28 cellular contexts compared by ENCODE assay signal in the genomic region with DNA sequence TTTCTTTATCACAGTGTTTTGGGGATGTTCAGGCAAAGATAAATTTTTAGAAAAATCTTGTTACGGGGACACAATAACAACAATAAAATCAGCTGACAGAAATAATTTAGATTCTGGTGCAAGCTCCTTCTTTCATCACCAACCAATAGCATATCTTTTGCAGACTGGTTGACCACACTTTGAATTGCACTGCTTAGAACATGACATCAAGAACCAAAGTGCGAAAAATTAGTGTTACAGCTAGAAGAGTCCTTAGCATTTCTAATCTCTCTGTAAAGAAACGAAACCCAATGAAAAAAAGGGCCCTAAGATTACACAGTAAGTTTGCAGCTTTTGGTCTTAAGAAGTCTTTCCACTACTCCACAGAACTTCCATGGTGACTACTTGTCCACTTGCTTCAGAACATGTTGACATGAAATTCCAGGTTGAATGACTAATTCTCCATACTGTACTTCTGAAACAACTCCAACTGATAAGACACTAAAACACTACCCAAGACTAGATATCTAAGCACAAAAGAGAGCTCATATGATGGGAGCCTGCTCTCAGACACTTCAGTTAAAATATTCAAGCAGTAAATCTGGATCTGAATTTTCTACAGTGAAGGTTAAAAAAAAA. TPM values are rescaled to one million over a fixed set of nuclear protein-coding genes. Genes with fewer than 3 reads are reported as not detected.
DNase-seq lines count a peak whose midpoint lies in the region; ATAC-seq and TF ChIP-seq lines count a peak whose summit lies in the region.
"Had no signal": no experiment of that assay in that cellular context is flagged by ENCODE, and none has a peak within 500 bp of the region (broad histone marks: within the 10 kb centered on the region; RNA-seq: fewer than 3 reads in every experiment).

No MANE protein-coding gene starts in this region.

- H4K8ac ChIP-seq in mesenchymal stem cell (ENCODE audit: low read length), result no peak overlapping the region

- no peak for ATAC-seq in activated CD8-positive, alpha-beta memory T cell treated with anti-CD3 and anti-CD28 coated beads, Interleukin-2, amount 10 ng/mL, durations not matched to agents 7 days and 5 days
- ATAC-seq: mucosa of descending colon; right lobe of liver; stimulated activated memory B cell treated with anti-CD40 and anti-IgM and Interleukin-4, amounts not matched to agents 10 μg/mL and 1 μg/mL and 100 μg/mL, for 72 hours had no signal

- DNase-seq in activated CD8-positive, alpha-beta memory T cell treated with anti-CD3 and anti-CD28 coated beads, Interleukin-2, amount 10 ng/mL, durations not matched to agents 7 days and 5 days, result no peak
- DNase-seq in activated CD8-positive, alpha-beta memory T cell treated with anti-CD3 and anti-CD28 coated beads, Interleukin-2, amount 50 U/mL, for 48 hours, result no peak
- DNase-seq in EH (ENCODE audit: low read depth), result peak; percentile 11
- peak; percentile 31 for DNase-seq in brain microvascular endothelial cell
- peak; percentile 15 for DNase-seq in mesenchymal stem cell
- no peak for DNase-seq in putamen (ENCODE audit: low spot score)
- no peak for DNase-seq in effector CD4-positive, alpha-beta T cell
- no peak for DNase-seq in retina
- DNase-seq: activated CD4-positive, CD25-positive, alpha-beta regulatory T cell treated with anti-CD3 and anti-CD28 coated beads, Interleukin-2, amount 50 U/mL, for 72 hours; DMS53; foreskin fibroblast; head of caudate nucleus; mucosa of descending colon; NCI-H1092; NCI-H187; NCI-H526 treated with DMSO at 0.1 percent for 48 hours; Peyer's patch; right lobe of liver; SIG-M5; stimulated activated CD4-positive, alpha-beta T cell treated with anti-CD3 and anti-CD28 coated beads, Interleukin-4, amount 100 ng/mL, for 24 hours; substantia nigra had no signal

- CTCF ChIA-PET in activated CD8-positive, alpha-beta memory T cell treated with anti-CD3 and anti-CD28 coated beads, Interleukin-2, amount 10 ng/mL, durations not matched to agents 7 days and 5 days (lab: Charles Lee), result interaction anchor here (0.7 to 3.6 kb wide), 4 partner anchors 11 to 1020 kb away, joined by 3 to 18 read pairs (median 3); no protein-coding TSS in a partner anchor

- no peak overlapping the region for H2AFZ ChIP-seq in mesenchymal stem cell (ENCODE audit: low read depth, low read length)
- H2AFZ ChIP-seq: parathyroid adenoma had no signal

- H3K23ac ChIP-seq in mesenchymal stem cell (ENCODE audit: low read length in 2 of 2), result no peak overlapping the region

- H3K27ac ChIP-seq in brain microvascular endothelial cell, result peak overlapping the region; percentile 18
- H3K27ac ChIP-seq in mesenchymal stem cell (ENCODE audit: low read length, poor library complexity, severe bottlenecking), result no peak overlapping the region
- H3K27ac ChIP-seq: parathyroid adenoma, Peyer's patch, right lobe of liver had no signal

- 99% methylated on average over 3 of the region's 3 CpGs for WGBS in mesenchymal stem cell

- H3K4me2 ChIP-seq in mesenchymal stem cell (ENCODE audit: low read length, poor library complexity, severe bottlenecking), result no peak overlapping the region

- H3K18ac ChIP-seq in mesenchymal stem cell (ENCODE audit: low read depth in 1 of 2, low read length in 2 of 2), result no peak overlapping the region

- no peak overlapping the region for H3K14ac ChIP-seq in mesenchymal stem cell (ENCODE audit: low read length in 2 of 2)

- no peak overlapping the region for H2BK12ac ChIP-seq in mesenchymal stem cell (ENCODE audit: low read length in 2 of 2)

- no peaks in the 10 kb centered on the region for H3K9me3 Mint-ChIP-seq in activated CD8-positive, alpha-beta memory T cell treated with anti-CD3 and anti-CD28 coated beads, Interleukin-2, amount 10 ng/mL, durations not matched to agents 7 days and 5 days (ENCODE audit: low read depth)
- H3K9me3 Mint-ChIP-seq: stimulated activated memory B cell treated with anti-CD40 and anti-IgM and Interleukin-4, amounts not matched to agents 10 μg/mL and 1 μg/mL and 100 μg/mL, for 72 hours; type B pancreatic cell had no signal

- H2BK120ac ChIP-seq in mesenchymal stem cell (ENCODE audit: low read depth, low read length), result no peak overlapping the region

- H3K9me3 ChIP-seq in mesenchymal stem cell (ENCODE audit: control insufficient read depth, low read length), result no peaks in the 10 kb centered on the region
- H3K9me3 ChIP-seq: HAP-1, mucosa of descending colon, Peyer's patch, right lobe of liver had no signal

- H3K27ac Mint-ChIP-seq in activated CD8-positive, alpha-beta memory T cell treated with anti-CD3 and anti-CD28 coated beads, Interleukin-2, amount 10 ng/mL, durations not matched to agents 7 days and 5 days, result peak overlapping the region; percentile 44
- H3K27ac Mint-ChIP-seq: stimulated activated memory B cell treated with anti-CD40 and anti-IgM and Interleukin-4, amounts not matched to agents 10 μg/mL and 1 μg/mL and 100 μg/mL, for 72 hours; type B pancreatic cell had no signal

- peaks cover 8% of the 10 kb centered on the region for H3K79me1 ChIP-seq in mesenchymal stem cell (replicated peaks; ENCODE audit: low read length, poor library complexity, severe bottlenecking)

- H2AK5ac ChIP-seq in mesenchymal stem cell (ENCODE audit: low read length, severe bottlenecking), result no peak overlapping the region

- H2BK15ac ChIP-seq in mesenchymal stem cell (ENCODE audit: low read depth, poor library complexity, severe bottlenecking), result no peak overlapping the region

- peaks cover 31% of the 10 kb centered on the region for H3K4me1 Mint-ChIP-seq in activated CD8-positive, alpha-beta memory T cell treated with anti-CD3 and anti-CD28 coated beads, Interleukin-2, amount 10 ng/mL, durations not matched to agents 7 days and 5 days
- H3K4me1 Mint-ChIP-seq: stimulated activated memory B cell treated with anti-CD40 and anti-IgM and Interleukin-4, amounts not matched to agents 10 μg/mL and 1 μg/mL and 100 μg/mL, for 72 hours had no signal

- no peak overlapping the region for H2BK5ac ChIP-seq in mesenchymal stem cell (ENCODE audit: low read depth, low read length, poor library complexity, severe bottlenecking)

- no peaks in the 10 kb centered on the region for H3K27me3 ChIP-seq in brain microvascular endothelial cell (replicated peaks)
- no peaks in the 10 kb centered on the region for H3K27me3 ChIP-seq in mesenchymal stem cell (ENCODE audit: control insufficient read depth in 1 of 2, insufficient read depth in 1 of 2, low read length in 2 of 2)
- H3K27me3 ChIP-seq: Peyer's patch, right lobe of liver had no signal

- H3K4me3 Mint-ChIP-seq in activated CD8-positive, alpha-beta memory T cell treated with anti-CD3 and anti-CD28 coated beads, Interleukin-2, amount 10 ng/mL, durations not matched to agents 7 days and 5 days, result no peak overlapping the region
- H3K4me3 Mint-ChIP-seq: stimulated activated memory B cell treated with anti-CD40 and anti-IgM and Interleukin-4, amounts not matched to agents 10 μg/mL and 1 μg/mL and 100 μg/mL, for 72 hours; type B pancreatic cell had no signal

- H3K4me3 ChIP-seq in brain microvascular endothelial cell (ENCODE audit: low read depth, low read length) (no peak overlapping the region), mesenchymal stem cell (ENCODE audit: insufficient read depth in 1 of 2, low read depth in 1 of 2, low read length in 2 of 2) (no peak overlapping the region)
- H3K4me3 ChIP-seq: HAP-1, lung, mucosa of descending colon, Peyer's patch, right lobe of liver had no signal

- no peak overlapping the region for H4K91ac ChIP-seq in mesenchymal stem cell (ENCODE audit: low read length)

- no peaks in the 10 kb centered on the region for H3K27me3 Mint-ChIP-seq in activated CD8-positive, alpha-beta memory T cell treated with anti-CD3 and anti-CD28 coated beads, Interleukin-2, amount 10 ng/mL, durations not matched to agents 7 days and 5 days
- H3K27me3 Mint-ChIP-seq: activated naive CD8-positive, alpha-beta T cell; stimulated activated memory B cell treated with anti-CD40 and anti-IgM and Interleukin-4, amounts not matched to agents 10 μg/mL and 1 μg/mL and 100 μg/mL, for 72 hours; type B pancreatic cell had no signal

- in situ Hi-C loops in brain microvascular endothelial cell (cut with HindIII; ENCODE audit: low pct_ligation_motif_present, low sequenced_read_pairs), result no loop called here

- H3K4me1 ChIP-seq in mesenchymal stem cell (ENCODE audit: control insufficient read depth, insufficient read depth, low read depth, low read length), result no peaks in the 10 kb centered on the region
- H3K4me1 ChIP-seq: HAP-1, parathyroid adenoma, Peyer's patch, right lobe of liver had no signal

- H3K36me3 ChIP-seq in brain microvascular endothelial cell (replicated peaks), result peaks cover 51% of the 10 kb centered on the region
- peaks cover 34 to 75% of the 10 kb centered on the region in 2 experiments for H3K36me3 ChIP-seq in mesenchymal stem cell (ENCODE audit: control insufficient read depth in 1 of 2, insufficient read depth in 2 of 2, low read depth in 1 of 2, low read length in 2 of 2)

- H3K36me3 Mint-ChIP-seq in activated CD8-positive, alpha-beta memory T cell treated with anti-CD3 and anti-CD28 coated beads, Interleukin-2, amount 10 ng/mL, durations not matched to agents 7 days and 5 days, result peaks cover 34% of the 10 kb centered on the region

- TF ChIP-seq CTCF in brain microvascular endothelial cell (IDR thresholded peaks at IDR 0.05; ENCODE audit: low read depth, low read length, missing control alignments), result no peak

- no peak overlapping the region for H3K4ac ChIP-seq in mesenchymal stem cell (ENCODE audit: low read depth in 1 of 2, low read length in 2 of 2)

- H3K9ac ChIP-seq in mesenchymal stem cell (ENCODE audit: low read length), result no peak overlapping the region
- H3K9ac ChIP-seq: parathyroid adenoma had no signal

RNA-seq across cellular contexts. Expression of a gene that starts 31.3 kb away (rescaled TPM):
- 1 to 10 TPM; 5.2 to 6.6 TPM for total RNA-seq in activated CD8-positive, alpha-beta memory T cell treated with anti-CD3 and anti-CD28 coated beads, Interleukin-2, amount 10 ng/mL, durations not matched to agents 7 days and 5 days
- 12.0 TPM for polyA plus RNA-seq in mesenchymal stem cell (2013, experiment 1 of 2)
- 12.6 TPM for polyA plus RNA-seq in mesenchymal stem cell (2013, experiment 2 of 2)
- polyA plus RNA-seq: neural cell had no signal

RNA-seq across cellular contexts. Expression of a gene that starts 56.2 kb away (rescaled TPM):
- 1 to 10 TPM in 1 of 2 experiments, under 1 TPM in 1; 0.40 to 1.4 TPM for total RNA-seq in activated CD8-positive, alpha-beta memory T cell treated with anti-CD3 and anti-CD28 coated beads, Interleukin-2, amount 10 ng/mL, durations not matched to agents 7 days and 5 days
- polyA plus RNA-seq in mesenchymal stem cell (2013, experiment 1 of 2), result 0.08 TPM
- 0.04 TPM for polyA plus RNA-seq in mesenchymal stem cell (2013, experiment 2 of 2)
- polyA plus RNA-seq: neural cell had no signal

Comparison
In these comparisons a context has a peak if more than half of its experiments do, and no peak if none do; other contexts are left out.
1. DNase-seq: peak in EH (single experiment), brain microvascular endothelial cell (single experiment) and mesenchymal stem cell (single experiment); none in activated CD8-positive, alpha-beta memory T cell treated with anti-CD3 and anti-CD28 coated beads, Interleukin-2, amount 10 ng/mL, durations not matched to agents 7 days and 5 days (single experiment), activated CD8-positive, alpha-beta memory T cell treated with anti-CD3 and anti-CD28 coated beads, Interleukin-2, amount 50 U/mL, for 48 hours (single experiment), putamen (single experiment), effector CD4-positive, alpha-beta T cell (single experiment) and retina (single experiment).